ENCODE assay signal across 24 cellular contexts in genomic region chr3:46915297-46915822, GRCh38. TPM values are rescaled to one million over a fixed set of nuclear protein-coding genes. Genes with fewer than 3 reads are reported as not detected.
DNase-seq lines count a peak whose midpoint lies in the region; ATAC-seq, FAIRE-seq and TF ChIP-seq lines count a peak whose summit lies in the region.
"Had no signal": no experiment of that assay in that cellular context is flagged by ENCODE, and none has a peak within 500 bp of the region (broad histone marks: within the 10 kb centered on the region; RNA-seq: fewer than 3 reads in every experiment).

No MANE protein-coding gene starts in this region.

- H3K4me3 Mint-ChIP-seq in activated CD4-positive, alpha-beta T cell treated with anti-CD3 and anti-CD28 coated beads, Interleukin-2, amount 10 ng/mL, durations not matched to agents 24 days and 14 days: no peak overlapping the region
- no peak overlapping the region for H3K4me3 Mint-ChIP-seq in CD8-positive, alpha-beta memory T cell
- H3K4me3 Mint-ChIP-seq: GM23338; mesothelial cell of epicardium; naive thymus-derived CD8-positive, alpha-beta T cell; T-helper 2 cell treated with Interferon-gamma antibody and Interleukin-4, amounts not matched to agents 5 μg/mL and 100 μg/mL, for 36 hours had no signal

- H3K27ac Mint-ChIP-seq in activated CD4-positive, alpha-beta T cell treated with anti-CD3 and anti-CD28 coated beads, Interleukin-2, amount 10 ng/mL, durations not matched to agents 24 days and 14 days: peak overlapping the region; percentile 30
- H3K27ac Mint-ChIP-seq in CD8-positive, alpha-beta memory T cell: peak overlapping the region in 6 of 8 donors; percentile 0 to 89 (median 9)
- H3K27ac Mint-ChIP-seq: GM23338; mesothelial cell of epicardium; T-helper 2 cell treated with Interferon-gamma antibody and Interleukin-4, amounts not matched to agents 5 μg/mL and 100 μg/mL, for 36 hours had no signal

- no peak overlapping the region for H3K27ac ChIP-seq in CD8-positive, alpha-beta memory T cell (ENCODE audit: low read depth, low read length)
- H3K27ac ChIP-seq in K562 (ENCODE audit: extremely low read depth, low read depth, low read length) (no peak overlapping the region), psoas muscle (peak overlapping the region; percentile 61)
- H3K27ac ChIP-seq: epithelial cell of prostate, stomach, tibial nerve had no signal

- no peak for DNase-seq in activated CD4-positive, alpha-beta T cell treated with anti-CD3 and anti-CD28 coated beads, Interleukin-2, amount 10 ng/mL, durations not matched to agents 24 days and 14 days
- no peak for DNase-seq in activated CD4-positive, alpha-beta T cell treated with anti-CD3 and anti-CD28 coated beads, Interleukin-2, amount 50 U/mL, for 4 hours
- peak in 1 of 5 donors; percentile 32 for DNase-seq in CD8-positive, alpha-beta memory T cell
- DNase-seq in K562 (ENCODE audit: extremely low read depth in 1 of 4, low spot score in 3 of 4) (no peak), psoas muscle (peak; percentile 10 to 40), NCI-H146 (lab: John Stamatoyannopoulos, UW) (no peak)
- DNase-seq in stimulated activated CD4-positive, alpha-beta T cell treated with anti-CD3 and anti-CD28 coated beads, Interleukin-4, amount 100 ng/mL, for 1 hour: no peak
- DNase-seq in activated effector memory CD4-positive, alpha-beta T cell treated with Interleukin-2 at 50 U/mL for 16 hours: no peak
- DNase-seq: AML-193; GF-D8; KBM-7; NCI-H1417 treated with DMSO at 0.1 percent for 48 hours; NCI-H2107; NCI-H446 treated with DMSO at 0.1 percent for 48 hours; stimulated activated CD4-positive, alpha-beta T cell treated with anti-CD3 and anti-CD28 coated beads, Interleukin-4, amount 100 ng/mL, for 4 hours; stomach had no signal

- no peaks in the 10 kb centered on the region for H3K27me3 Mint-ChIP-seq in activated CD4-positive, alpha-beta T cell treated with anti-CD3 and anti-CD28 coated beads, Interleukin-2, amount 10 ng/mL, durations not matched to agents 24 days and 14 days
- no peaks in the 10 kb centered on the region for H3K27me3 Mint-ChIP-seq in CD8-positive, alpha-beta memory T cell
- H3K27me3 Mint-ChIP-seq: naive thymus-derived CD8-positive, alpha-beta T cell had no signal

- no peak overlapping the region for H3K4me3 ChIP-seq in CD8-positive, alpha-beta memory T cell (ENCODE audit: low read length)
- H3K4me3 ChIP-seq in K562 (no peak overlapping the region), psoas muscle (no peak overlapping the region)
- H3K4me3 ChIP-seq: GM23338, stomach, tibial nerve had no signal

- peaks cover 4% of the 10 kb centered on the region for H3K9me3 Mint-ChIP-seq in activated CD4-positive, alpha-beta T cell treated with anti-CD3 and anti-CD28 coated beads, Interleukin-2, amount 10 ng/mL, durations not matched to agents 24 days and 14 days
- H3K9me3 Mint-ChIP-seq in CD8-positive, alpha-beta memory T cell: peaks cover 0 to 4% (median 0%) of the 10 kb centered on the region in 5 donors

- no peaks in the 10 kb centered on the region for H3K4me1 ChIP-seq in CD8-positive, alpha-beta memory T cell (ENCODE audit: insufficient read depth, low read length)
- H3K4me1 ChIP-seq in K562 (replicated peaks in 1 of 2; ENCODE audit: control insufficient read depth in 2 of 2, insufficient read depth in 2 of 2, low read length in 2 of 2): no peaks in the 10 kb centered on the region; a peak in 1 of 5 replicates
- peaks cover 19% of the 10 kb centered on the region for H3K4me1 ChIP-seq in psoas muscle
- H3K4me1 ChIP-seq: tibial nerve had no signal

- H3K27me3 ChIP-seq in CD8-positive, alpha-beta memory T cell (ENCODE audit: insufficient read depth, low read length, poor library complexity, severe bottlenecking): no peaks in the 10 kb centered on the region
- no peaks in the 10 kb centered on the region for H3K27me3 ChIP-seq in K562 (ENCODE audit: control insufficient read depth in 2 of 2, insufficient read depth in 2 of 2, low read length in 2 of 2)
- H3K27me3 ChIP-seq in psoas muscle (ENCODE audit: insufficient read depth in 3 of 3, low read length in 2 of 3): no peaks in the 10 kb centered on the region
- H3K27me3 ChIP-seq: stomach, tibial nerve had no signal

- peak; percentile 52 for TF ChIP-seq POLR2A in K562 (conservative IDR thresholded peaks at IDR 0.05)

- H3K9me3 ChIP-seq in CD8-positive, alpha-beta memory T cell (ENCODE audit: low read length): no peaks in the 10 kb centered on the region
- no peaks in the 10 kb centered on the region for H3K9me3 ChIP-seq in K562 (replicated peaks; ENCODE audit: control insufficient read depth, insufficient read depth, low read depth, low read length)
- H3K9me3 ChIP-seq in psoas muscle: no peaks in the 10 kb centered on the region
- H3K9me3 ChIP-seq: stomach, tibial nerve had no signal

- CTCF ChIA-PET in CD8-positive, alpha-beta memory T cell (lab: Charles Lee): interaction anchor here (0.7 kb wide), 1 partner anchor 717 kb away, joined by 3 read pairs; no protein-coding TSS in a partner anchor
- CTCF ChIA-PET in K562 (lab: Yijun Ruan, JAX; ENCODE audit: low intra/inter-chr PET ratio): no interaction called here

- ATAC-seq in K562 (peak; percentile 31; the same call in 1 of the 3 replicates), psoas muscle (peak; percentile 75 to 88 (median 86))
- ATAC-seq: GM23338; left lobe of liver; naive thymus-derived CD8-positive, alpha-beta T cell had no signal

- H3K4me1 Mint-ChIP-seq in activated CD4-positive, alpha-beta T cell treated with anti-CD3 and anti-CD28 coated beads, Interleukin-2, amount 10 ng/mL, durations not matched to agents 24 days and 14 days: peaks cover 18% of the 10 kb centered on the region
- H3K4me1 Mint-ChIP-seq in CD8-positive, alpha-beta memory T cell: peaks cover 23 to 31% (median 27%) of the 10 kb centered on the region in 3 donors
- H3K4me1 Mint-ChIP-seq: GM23338 had no signal

- no peak for TF ChIP-seq EP300 in K562 (IDR thresholded peaks at IDR 0.05; ENCODE audit: low read length)

- POLR2A ChIA-PET in CD8-positive, alpha-beta memory T cell (lab: Charles Lee): no interaction called here
- POLR2A ChIA-PET in K562 (lab: Yijun Ruan, JAX): interaction anchor here (1.0 to 1.1 kb wide), 2 partner anchors 18 to 20 kb away, joined by 3 to 4 read pairs; no protein-coding TSS in a partner anchor

- in situ Hi-C loops in K562 (cut with MboI): no loop called here

- H3K36me3 ChIP-seq in CD8-positive, alpha-beta memory T cell (ENCODE audit: insufficient read depth, low read length): peaks cover 20% of the 10 kb centered on the region
- peaks cover 41% of the 10 kb centered on the region for H3K36me3 ChIP-seq in K562 (ENCODE audit: control insufficient read depth, insufficient read depth, low read length)
- peaks cover 0 to 45% of the 10 kb centered on the region in 2 donors for H3K36me3 ChIP-seq in psoas muscle (ENCODE audit: insufficient read depth in 1 of 2, low read depth in 1 of 2)

- H3K79me2 ChIP-seq in K562 (ENCODE audit: control insufficient read depth, insufficient read depth, low read length): no peaks in the 10 kb centered on the region

- no TSS peak for BruUV-seq in K562 (replicated peaks; lab: Mats Ljungman, UMichigan)

- no peaks in the 10 kb centered on the region for H3K9me1 ChIP-seq in K562 (ENCODE audit: control insufficient read depth, insufficient read depth, low read length)

- TF ChIP-seq CTCF in K562 (IDR thresholded peaks at IDR 0.05 in 2 of 3, conservative IDR thresholded peaks at IDR 0.05 in 1 of 3; ENCODE audit: insufficient read depth in 2 of 3, low read depth in 1 of 3, low read length in 3 of 3) (no peak), psoas muscle (IDR thresholded peaks at IDR 0.05) (no peak)

- no peak for TF ChIP-seq RAD21 in K562 (CRISPR knock-in tag; conservative IDR thresholded peaks at IDR 0.05 in 1 of 2, IDR thresholded peaks at IDR 0.05 in 1 of 2)

- no peak for FAIRE-seq in K562 (lab: Jason Lieb, UNC)

- 83% methylated on average over 8 of the region's 8 CpGs for WGBS in K562 (ENCODE audit: insufficient coverage, low coverage, missing lambda C conversion rate)
- 62 to 73% (median 65%) methylated on average over 8 of the region's 8 CpGs for WGBS in psoas muscle, 3 donors

- no peak overlapping the region for H3K4me2 ChIP-seq in K562 (ENCODE audit: insufficient read depth, low read length)
- H3K4me2 ChIP-seq: GM23338 had no signal

- H4K20me1 ChIP-seq in K562 (replicated peaks; ENCODE audit: control insufficient read depth, insufficient read depth, low read length): no peaks in the 10 kb centered on the region

- peaks cover 36% of the 10 kb centered on the region for H3K36me3 Mint-ChIP-seq in activated CD4-positive, alpha-beta T cell treated with anti-CD3 and anti-CD28 coated beads, Interleukin-2, amount 10 ng/mL, durations not matched to agents 24 days and 14 days (ENCODE audit: low read depth)
- H3K36me3 Mint-ChIP-seq in CD8-positive, alpha-beta memory T cell: peaks cover 18 to 38% (median 23%) of the 10 kb centered on the region in 3 donors

- intact Hi-C loops in activated CD4-positive, alpha-beta T cell treated with anti-CD3 and anti-CD28 coated beads, Interleukin-2, amount 10 ng/mL, durations not matched to agents 24 days and 14 days (cut with micrococcal nuclease): loop anchor here (5.0 kb wide), 1 partner anchor 42 kb away; no protein-coding TSS in a partner anchor
- intact Hi-C loops in K562 (cut with micrococcal nuclease): no loop called here
- intact Hi-C loops in psoas muscle (cut with DNase I): no loop called here

- H3K9ac ChIP-seq in K562 (ENCODE audit: insufficient read depth in 1 of 2, low read depth in 2 of 2, low read length in 2 of 2): no peak overlapping the region

- H2AFZ ChIP-seq in K562 (ENCODE audit: low read depth, low read length): no peak overlapping the region
- H2AFZ ChIP-seq: GM23338 had no signal

RNA-seq across cellular contexts. Expression of gene PTH1R, which starts 37.8 kb away (rescaled TPM):
- not detected in 2 replicates for total RNA-seq in activated CD4-positive, alpha-beta T cell treated with anti-CD3 and anti-CD28 coated beads, Interleukin-2, amount 10 ng/mL, durations not matched to agents 24 days and 14 days
- not detected for total RNA-seq in CD8-positive, alpha-beta memory T cell
- not detected for polyA plus RNA-seq in CD8-positive, alpha-beta memory T cell
- not detected in 2 replicates for total RNA-seq in K562 (2011; cell fraction: chromatin; rRNA removed; ENCODE audit: low replicate concordance)
- not detected in 2 replicates for total RNA-seq in K562 (2011; cell fraction: nucleolus; rRNA removed)
- not detected in 2 replicates for total RNA-seq in K562 (2011; cell fraction: nucleoplasm; rRNA removed)
- total RNA-seq in K562 (2014; rRNA removed): not detected in 2 replicates
- total RNA-seq in K562 (2014; rRNA removed; fragmentation: Illumina TruSeq; extraction: Trizol): not detected in 2 replicates
- total RNA-seq in K562 (2015; rRNA removed; fragmentation: Illumina TruSeq; extraction: Trizol): not detected in 2 replicates
- total RNA-seq in K562 (2021): not detected in 2 replicates
- polyA plus RNA-seq in K562 (2011; rRNA removed): not detected in 2 replicates
- not detected in 2 replicates for polyA plus RNA-seq in K562 (2011; cell fraction: cytosol; rRNA removed)
- polyA plus RNA-seq in K562 (2011; cell fraction: nucleus; rRNA removed): not detected in 2 replicates
- polyA plus RNA-seq in K562 (2012): not detected in 2 replicates
- not detected in 2 replicates for polyA plus RNA-seq in K562 (2014; fragmentation: Illumina TruSeq; extraction: Trizol)
- polyA plus RNA-seq in K562 (2014; fragmentation: Nextera tagmentation; extraction: Ambion mirVana): not detected
- not detected in 2 replicates for polyA plus RNA-seq in K562 (2014; rRNA removed)
- polyA minus RNA-seq in K562 (2011; rRNA and poly(A)+ RNA removed): not detected in 2 replicates
- not detected in 2 replicates for polyA minus RNA-seq in K562 (2011; cell fraction: cytosol; rRNA and poly(A)+ RNA removed)
- polyA minus RNA-seq in K562 (2011; cell fraction: nucleus; rRNA and poly(A)+ RNA removed): not detected in 2 replicates
- 1 to 10 TPM; 1.1 to 5.9 (median 4.1) TPM for total RNA-seq in psoas muscle
- 1 to 10 TPM; 4.0 to 5.2 (median 4.2) TPM for polyA plus RNA-seq in psoas muscle
- total RNA-seq: naive thymus-derived CD8-positive, alpha-beta T cell; OCI-LY7 had no signal
- polyA plus RNA-seq: naive thymus-derived CD8-positive, alpha-beta T cell had no signal

RNA-seq across cellular contexts. Expression of gene MYL3, which starts 52.1 kb away (rescaled TPM):
- total RNA-seq in activated CD4-positive, alpha-beta T cell treated with anti-CD3 and anti-CD28 coated beads, Interleukin-2, amount 10 ng/mL, durations not matched to agents 24 days and 14 days: not detected in 2 replicates
- not detected for total RNA-seq in CD8-positive, alpha-beta memory T cell
- polyA plus RNA-seq in CD8-positive, alpha-beta memory T cell: not detected
- not detected in 2 replicates for total RNA-seq in K562 (2011; cell fraction: chromatin; rRNA removed; ENCODE audit: low replicate concordance)
- not detected in 2 replicates for total RNA-seq in K562 (2011; cell fraction: nucleolus; rRNA removed)
- total RNA-seq in K562 (2011; cell fraction: nucleoplasm; rRNA removed): not detected in 2 replicates
- total RNA-seq in K562 (2014; rRNA removed) (0.14 TPM in 1 of 2 replicates, not detected in the other), K562 (2014; rRNA removed; fragmentation: Illumina TruSeq; extraction: Trizol) (not detected in 2 replicates), K562 (2015; rRNA removed; fragmentation: Illumina TruSeq; extraction: Trizol) (not detected in 2 replicates), K562 (2021) (not detected in 2 replicates), psoas muscle (1,000 to 10,000 TPM in 2 of 4 donors, 100 to 1,000 TPM in 2; 395 to 2,071 (median 1,091) TPM)
- polyA plus RNA-seq in K562 (2011; rRNA removed) (not detected in 2 replicates), K562 (2014; fragmentation: Illumina TruSeq; extraction: Trizol) (not detected in 2 replicates), K562 (2014; fragmentation: Nextera tagmentation; extraction: Ambion mirVana) (under 1 TPM in 1 of 2 experiments, not detected in 1; 0.45 TPM), K562 (2014; rRNA removed) (not detected in 2 replicates), psoas muscle (1,000 to 10,000 TPM in 2 of 3 donors, 100 to 1,000 TPM in 1; 555 to 3,091 (median 2,834) TPM)
- not detected in 2 replicates for polyA plus RNA-seq in K562 (2011; cell fraction: cytosol; rRNA removed)
- polyA plus RNA-seq in K562 (2011; cell fraction: nucleus; rRNA removed): not detected in 2 replicates
- polyA plus RNA-seq in K562 (2012): not detected in 2 replicates
- polyA minus RNA-seq in K562 (2011; rRNA and poly(A)+ RNA removed): not detected in 2 replicates
- polyA minus RNA-seq in K562 (2011; cell fraction: cytosol; rRNA and poly(A)+ RNA removed): not detected in 2 replicates
- polyA minus RNA-seq in K562 (2011; cell fraction: nucleus; rRNA and poly(A)+ RNA removed): not detected in 2 replicates
- total RNA-seq: GM23338; naive thymus-derived CD8-positive, alpha-beta T cell; OCI-LY7 had no signal
- polyA plus RNA-seq: GM23338; naive thymus-derived CD8-positive, alpha-beta T cell had no signal

Comparison
In these comparisons a context has a peak if more than half of its experiments do, and no peak if none do; other contexts are left out.
1. DNase-seq: peak in psoas muscle (2 of 2); none in activated CD4-positive, alpha-beta T cell treated with anti-CD3 and anti-CD28 coated beads, Interleukin-2, amount 10 ng/mL, durations not matched to agents 24 days and 14 days (single experiment), activated CD4-positive, alpha-beta T cell treated with anti-CD3 and anti-CD28 coated beads, Interleukin-2, amount 50 U/mL, for 4 hours (0 of 2), K562 (0 of 4), stimulated activated CD4-positive, alpha-beta T cell treated with anti-CD3 and anti-CD28 coated beads, Interleukin-4, amount 100 ng/mL, for 1 hour (single experiment), NCI-H146 (single experiment) and activated effector memory CD4-positive, alpha-beta T cell treated with Interleukin-2 at 50 U/mL for 16 hours (single experiment).
2. RNA of gene MYL3, which starts 52.1 kb away (total RNA-seq): 395 to 2,071 TPM in psoas muscle; not detected in activated CD4-positive, alpha-beta T cell treated with anti-CD3 and anti-CD28 coated beads, Interleukin-2, amount 10 ng/mL, durations not matched to agents 24 days and 14 days, not detected in CD8-positive, alpha-beta memory T cell and 0.14 TPM in K562; every median in the first group is over 100 times any median in the second.